33 cellular contexts compared by ENCODE assay signal in the genomic region with DNA sequence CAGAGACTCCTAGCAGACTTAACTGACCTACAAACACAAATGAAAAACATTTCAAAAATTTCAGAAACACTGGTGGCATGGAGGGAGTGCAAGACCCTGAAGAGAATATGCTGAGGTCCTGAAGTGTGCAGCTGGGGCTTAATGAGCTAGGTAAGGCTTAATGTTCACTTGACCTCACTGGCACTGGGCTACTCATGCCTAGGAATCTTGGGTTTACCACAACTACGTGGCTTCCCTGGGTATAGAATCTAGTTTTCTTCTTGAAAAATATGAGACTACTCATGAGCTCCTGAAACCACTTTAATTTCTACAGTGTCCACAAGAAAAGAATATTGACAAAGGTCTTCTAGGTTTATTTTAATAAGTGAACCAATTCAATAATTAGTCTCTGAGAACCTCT.
"Had no signal": no experiment of that assay in that cellular context is flagged by ENCODE, and none has a peak within 500 bp of the region (broad histone marks: within the 10 kb centered on the region; RNA-seq: fewer than 3 reads in every experiment).

No MANE protein-coding gene starts in this region.

- H3K4me1 ChIP-seq: ascending aorta, body of pancreas, breast epithelium, Peyer's patch had no signal

- ATAC-seq: activated CD8-positive, alpha-beta T cell treated with anti-CD3 and anti-CD28 coated beads for 36 hours; activated T-cell treated with anti-CD3 and anti-CD28 coated beads, Interleukin-2, amount 50 U/mL, for 72 hours; activated T-helper 17 cell treated with anti-CD3 and anti-CD28 coated beads, Interleukin-2, amount 50 U/mL, for 72 hours; body of pancreas; K562; PC-3; Right ventricle myocardium inferior; SK-N-SH treated with all-trans-retinoic acid at 6 μM for 48 hours had no signal

- H3K27me3 ChIP-seq: ascending aorta, body of pancreas, breast epithelium, MG63, Peyer's patch had no signal

- DNase-seq: activated CD4-positive, alpha-beta T cell treated with anti-CD3 and anti-CD28 coated beads, Interleukin-2, amount 10 ng/mL, durations not matched to agents 24 days and 14 days; activated CD4-positive, alpha-beta T cell treated with anti-CD3 and anti-CD28 coated beads, Interleukin-2, amount 50 U/mL, for 4 hours; activated CD8-positive, alpha-beta T cell treated with anti-CD3 and anti-CD28 coated beads for 36 hours; activated effector memory CD4-positive, alpha-beta T cell treated with anti-CD3 and anti-CD28 coated beads, Interleukin-2, amount 50 U/mL, for 16 hours; activated naive CD4-positive, alpha-beta T cell; activated naive CD4-positive, alpha-beta T cell treated with anti-CD3 and anti-CD28 coated beads, Interleukin-2, amount 50 U/mL, for 16 hours; activated naive CD8-positive, alpha-beta T cell treated with anti-CD3 and anti-CD28 coated beads for 36 hours; activated T-cell treated with anti-CD3 and anti-CD28 coated beads, Interleukin-2, amount 50 U/mL, for 1 hour; activated T-cell treated with anti-CD3 and anti-CD28 coated beads, Interleukin-2, amount 50 U/mL, for 72 hours; amygdala; body of pancreas; MG63; NCI-H1048; NCI-H1436 treated with DMSO at 0.1 percent for 48 hours; NCI-H1694 treated with DMSO at 0.1 percent for 48 hours; NCI-H2029; NCI-H510A; NCI-H526; NCI-H748 treated with DMSO at 0.1 percent for 48 hours; NK-92 treated with Interleukin-12 subunit alpha and Interleukin-12 subunit beta, amount 100 ng/mL, for 24 hours; PC-3; Peyer's patch; SIG-M5; T-helper 1 cell; T-helper 2 cell; T-helper 9 cell had no signal

- H3K27ac ChIP-seq: ascending aorta, body of pancreas, breast epithelium, Peyer's patch, RWPE1 had no signal

- H3K9me3 ChIP-seq: ascending aorta, body of pancreas, breast epithelium, MG63, Peyer's patch had no signal

- H3K36me3 ChIP-seq: ascending aorta, breast epithelium, MG63, Peyer's patch had no signal

- H3K4me3 ChIP-seq: ascending aorta, body of pancreas, breast epithelium, K562, MG63, Peyer's patch had no signal
